Comparison of ENCODE assay signal across 16 cellular contexts in genomic region chr3:63355809-63356208, GRCh38.
DNase-seq lines count a peak whose midpoint lies in the region; ATAC-seq, FAIRE-seq and TF ChIP-seq lines count a peak whose summit lies in the region.
"Had no signal": no experiment of that assay in that cellular context is flagged by ENCODE, and none has a peak within 500 bp of the region (broad histone marks: within the 10 kb centered on the region; RNA-seq: fewer than 3 reads in every experiment).

No MANE protein-coding gene starts in this region.

- no peak overlapping the region for H3K4me2 ChIP-seq in astrocyte (ENCODE audit: low read length)

- H3K27me3 Mint-ChIP-seq in astrocyte (ENCODE audit: low read depth, unreplicated experiment) = peaks cover 3% of the 10 kb centered on the region
- H3K27me3 Mint-ChIP-seq in activated CD4-positive, alpha-beta memory T cell treated with anti-CD3 and anti-CD28 coated beads for 36 hours = peaks cover 12% of the 10 kb centered on the region
- peaks cover 13% of the 10 kb centered on the region for H3K27me3 Mint-ChIP-seq in activated T-cell treated with anti-CD3 and anti-CD28 coated beads, Interleukin-2, amount 50 U/mL, for 4 hours (ENCODE audit: low read depth)

- H3K36me3 ChIP-seq in astrocyte (ENCODE audit: insufficient read depth, low read length) = no peaks in the 10 kb centered on the region
- H3K36me3 ChIP-seq: BE2C had no signal

- H4K20me1 ChIP-seq in astrocyte (ENCODE audit: insufficient read depth, low read length) = no peaks in the 10 kb centered on the region

- POLR2A ChIA-PET in activated CD4-positive, alpha-beta memory T cell treated with anti-CD3 and anti-CD28 coated beads for 36 hours (lab: Charles Lee) = no interaction called here

- no peaks in the 10 kb centered on the region for H3K9me3 ChIP-seq in astrocyte (ENCODE audit: insufficient read depth, low read depth, low read length)
- H3K9me3 ChIP-seq: BE2C had no signal

- H3K9me3 Mint-ChIP-seq in astrocyte (ENCODE audit: unreplicated experiment) = peaks cover 2% of the 10 kb centered on the region
- no peaks in the 10 kb centered on the region for H3K9me3 Mint-ChIP-seq in activated CD4-positive, alpha-beta memory T cell treated with anti-CD3 and anti-CD28 coated beads for 36 hours
- no peaks in the 10 kb centered on the region for H3K9me3 Mint-ChIP-seq in activated T-cell treated with anti-CD3 and anti-CD28 coated beads, Interleukin-2, amount 50 U/mL, for 4 hours

- no peak overlapping the region for H3K4me3 ChIP-seq in AG10803 (ENCODE audit: low read length)
- no peak overlapping the region for H3K4me3 ChIP-seq in astrocyte (ENCODE audit: insufficient read depth, low read depth, low read length)
- no peak overlapping the region for H3K4me3 ChIP-seq in foreskin fibroblast (ENCODE audit: low read depth in 1 of 2, low read length in 2 of 2)

- H3K27ac ChIP-seq in astrocyte (ENCODE audit: low read depth, low read length) = no peak overlapping the region

- CTCF ChIA-PET in activated CD4-positive, alpha-beta memory T cell treated with anti-CD3 and anti-CD28 coated beads for 36 hours (lab: Charles Lee) = no interaction called here

- TF ChIP-seq CTCF in AG10803 (conservative IDR thresholded peaks at IDR 0.05; ENCODE audit: low read length) (no peak), astrocyte (IDR thresholded peaks at IDR 0.05; ENCODE audit: insufficient read depth, low read depth, low read length) (no peak), foreskin fibroblast (IDR thresholded peaks at IDR 0.05; ENCODE audit: low read depth, low read length) (no peak)

- peaks cover 28% of the 10 kb centered on the region for H3K4me1 Mint-ChIP-seq in astrocyte (ENCODE audit: low read depth, unreplicated experiment)
- H3K4me1 Mint-ChIP-seq in activated CD4-positive, alpha-beta memory T cell treated with anti-CD3 and anti-CD28 coated beads for 36 hours (ENCODE audit: low read depth) = no peaks in the 10 kb centered on the region
- no peaks in the 10 kb centered on the region for H3K4me1 Mint-ChIP-seq in activated T-cell treated with anti-CD3 and anti-CD28 coated beads, Interleukin-2, amount 50 U/mL, for 4 hours (ENCODE audit: low read depth)

- H3K4me1 ChIP-seq in astrocyte (ENCODE audit: insufficient read depth, low read length) = peaks cover 14% of the 10 kb centered on the region
- H3K4me1 ChIP-seq: BE2C had no signal

- no peak overlapping the region for H3K9ac ChIP-seq in astrocyte (ENCODE audit: low read length)

- H3K27ac Mint-ChIP-seq in astrocyte (ENCODE audit: unreplicated experiment) = peak overlapping the region; percentile 7
- H3K27ac Mint-ChIP-seq in activated CD4-positive, alpha-beta memory T cell treated with anti-CD3 and anti-CD28 coated beads for 36 hours = no peak overlapping the region

- DNase-seq in AG10803 (ENCODE audit: low read depth) (peak; percentile 75), GM04504 (ENCODE audit: low read depth) (peak; percentile 34), astrocyte (ENCODE audit: low read depth) (peak; percentile 20), foreskin fibroblast (peak; percentile 22 to 57), NCI-H748 (lab: John Stamatoyannopoulos, UW; ENCODE audit: unreplicated experiment) (no peak), DMS114 treated with DMSO at 0.1 percent for 48 hours (lab: John Stamatoyannopoulos, UW; ENCODE audit: unreplicated experiment) (no peak)
- no peak for DNase-seq in activated CD4-positive, alpha-beta memory T cell treated with anti-CD3 and anti-CD28 coated beads for 36 hours
- no peak for DNase-seq in activated T-cell treated with anti-CD3 and anti-CD28 coated beads, Interleukin-2, amount 50 U/mL, for 4 hours
- DNase-seq: BE2C, Kasumi-1, NCI-H1694 treated with DMSO at 0.1 percent for 48 hours, NCI-H748 treated with DMSO at 0.1 percent for 48 hours, SIG-M5 had no signal

- H2AFZ ChIP-seq in astrocyte (ENCODE audit: low read depth, low read length) = no peak overlapping the region

- H3K27me3 ChIP-seq in astrocyte (ENCODE audit: insufficient read depth, low read length) = no peaks in the 10 kb centered on the region
- H3K27me3 ChIP-seq: BE2C had no signal

- ATAC-seq in activated T-cell treated with anti-CD3 and anti-CD28 coated beads, Interleukin-2, amount 50 U/mL, for 4 hours = no peak

- peak; percentile 32 for FAIRE-seq in astrocyte (lab: Jason Lieb, UNC)
- FAIRE-seq: D721Med, GM12892, GM18507 had no signal

- intact Hi-C loops in activated CD4-positive, alpha-beta memory T cell treated with anti-CD3 and anti-CD28 coated beads for 36 hours (cut with micrococcal nuclease) = no loop called here

- H3K4me3 Mint-ChIP-seq in astrocyte (ENCODE audit: unreplicated experiment) = no peak overlapping the region
- H3K4me3 Mint-ChIP-seq in activated CD4-positive, alpha-beta memory T cell treated with anti-CD3 and anti-CD28 coated beads for 36 hours = no peak overlapping the region
- no peak overlapping the region for H3K4me3 Mint-ChIP-seq in activated T-cell treated with anti-CD3 and anti-CD28 coated beads, Interleukin-2, amount 50 U/mL, for 4 hours

- H3K79me2 ChIP-seq in astrocyte (ENCODE audit: insufficient read depth, low read length) = no peaks in the 10 kb centered on the region

- no peaks in the 10 kb centered on the region for H3K36me3 Mint-ChIP-seq in astrocyte (ENCODE audit: low read depth, unreplicated experiment)
- H3K36me3 Mint-ChIP-seq in activated CD4-positive, alpha-beta memory T cell treated with anti-CD3 and anti-CD28 coated beads for 36 hours = no peaks in the 10 kb centered on the region
- no peaks in the 10 kb centered on the region for H3K36me3 Mint-ChIP-seq in activated T-cell treated with anti-CD3 and anti-CD28 coated beads, Interleukin-2, amount 50 U/mL, for 4 hours (ENCODE audit: insufficient read depth)

Comparison
In these comparisons a context has a peak if more than half of its experiments do, and no peak if none do; other contexts are left out.
1. DNase-seq: peak in AG10803 (single experiment), GM04504 (single experiment), astrocyte (single experiment) and foreskin fibroblast (2 of 2); none in NCI-H748 (single experiment), activated CD4-positive, alpha-beta memory T cell treated with anti-CD3 and anti-CD28 coated beads for 36 hours (single experiment), DMS114 treated with DMSO at 0.1 percent for 48 hours (single experiment) and activated T-cell treated with anti-CD3 and anti-CD28 coated beads, Interleukin-2, amount 50 U/mL, for 4 hours (single experiment).